Comparison of ENCODE assay signal across 13 cellular contexts in genomic region chr6:15387118-15387517, GRCh38.
DNase-seq lines count a peak whose midpoint lies in the region; ATAC-seq and TF ChIP-seq lines count a peak whose summit lies in the region.
"Had no signal": no experiment of that assay in that cellular context is flagged by ENCODE, and none has a peak within 500 bp of the region (broad histone marks: within the 10 kb centered on the region; RNA-seq: fewer than 3 reads in every experiment).

No MANE protein-coding gene starts in this region.

- TF ChIP-seq CTCF in fibroblast of villous mesenchyme (IDR thresholded peaks at IDR 0.05; ENCODE audit: insufficient read depth, low read depth, low read length) = no peak
- no peak for TF ChIP-seq CTCF in brain microvascular endothelial cell (IDR thresholded peaks at IDR 0.05; ENCODE audit: low read depth, low read length, missing control alignments)

- H3K4me3 ChIP-seq in fibroblast of villous mesenchyme (ENCODE audit: low read depth, low read length) = no peak overlapping the region
- no peak overlapping the region for H3K4me3 ChIP-seq in brain microvascular endothelial cell (ENCODE audit: low read depth, low read length)
- no peak overlapping the region for H3K4me3 ChIP-seq in effector memory CD4-positive, alpha-beta T cell (ENCODE audit: insufficient read depth, low read depth, low read length, poor library complexity, severe bottlenecking)
- H3K4me3 ChIP-seq: left lung had no signal

- in situ Hi-C loops in brain microvascular endothelial cell (cut with HindIII; ENCODE audit: low pct_ligation_motif_present, low sequenced_read_pairs) = no loop called here

- peak; percentile 39 for DNase-seq in stimulated activated CD4-positive, alpha-beta T cell treated with anti-CD3 and anti-CD28 coated beads, Interleukin-15, amount 100 ng/mL, for 24 hours
- DNase-seq in stimulated activated CD4-positive, alpha-beta T cell treated with anti-CD3 and anti-CD28 coated beads, Interleukin-12 subunit alpha, Interleukin-12 subunit beta, amount 100 ng/mL, for 4 hours = no peak
- peak; percentile 36 for DNase-seq in fibroblast of villous mesenchyme (ENCODE audit: low read depth)
- no peak for DNase-seq in brain microvascular endothelial cell
- DNase-seq in effector memory CD4-positive, alpha-beta T cell = no peak
- no peak for DNase-seq in NCI-H2196 treated with DMSO at 0.1 percent for 48 hours (lab: John Stamatoyannopoulos, UW; ENCODE audit: unreplicated experiment)
- no peak for DNase-seq in nucleus accumbens (lab: John Stamatoyannopoulos, UW)
- DNase-seq: left lung; NCI-H748 treated with DMSO at 0.1 percent for 48 hours; SHP77 treated with DMSO at 0.1 percent for 48 hours; stimulated activated CD8-positive, alpha-beta memory T cell treated with anti-CD3 and anti-CD28 coated beads, Interleukin-4, amount 100 ng/mL, for 48 hours; WERI-Rb-1 had no signal

- peak; percentile 55 for ATAC-seq in HG03521 (IDR thresholded peaks at IDR 0.05; ENCODE audit: unreplicated experiment)

- no peaks in the 10 kb centered on the region for H3K27me3 ChIP-seq in brain microvascular endothelial cell (replicated peaks)
- H3K27me3 ChIP-seq in effector memory CD4-positive, alpha-beta T cell (replicated peaks; ENCODE audit: control insufficient read depth, insufficient read depth, low read length, poor library complexity, severe bottlenecking) = no peaks in the 10 kb centered on the region
- H3K27me3 ChIP-seq: left lung had no signal

- no peaks in the 10 kb centered on the region for H3K4me1 ChIP-seq in effector memory CD4-positive, alpha-beta T cell (ENCODE audit: control insufficient read depth, insufficient read depth, low read length, poor library complexity, severe bottlenecking)

- H3K9me3 ChIP-seq in effector memory CD4-positive, alpha-beta T cell (ENCODE audit: control insufficient read depth, low read length) = no peaks in the 10 kb centered on the region
- H3K9me3 ChIP-seq: left lung had no signal

- no peaks in the 10 kb centered on the region for H3K36me3 ChIP-seq in brain microvascular endothelial cell (replicated peaks)
- H3K36me3 ChIP-seq in effector memory CD4-positive, alpha-beta T cell (ENCODE audit: control insufficient read depth, insufficient read depth, low read length) = no peaks in the 10 kb centered on the region
- H3K36me3 ChIP-seq: left lung, WERI-Rb-1 had no signal

- H3K27ac ChIP-seq in brain microvascular endothelial cell = no peak overlapping the region
- H3K27ac ChIP-seq in effector memory CD4-positive, alpha-beta T cell (ENCODE audit: insufficient read depth, low read length, poor library complexity, severe bottlenecking) = no peak overlapping the region
- H3K27ac ChIP-seq: left lung, WERI-Rb-1 had no signal

Comparison
In these comparisons a context has a peak if more than half of its experiments do, and no peak if none do; other contexts are left out.
1. DNase-seq: peak in stimulated activated CD4-positive, alpha-beta T cell treated with anti-CD3 and anti-CD28 coated beads, Interleukin-15, amount 100 ng/mL, for 24 hours (single experiment) and fibroblast of villous mesenchyme (single experiment); none in stimulated activated CD4-positive, alpha-beta T cell treated with anti-CD3 and anti-CD28 coated beads, Interleukin-12 subunit alpha, Interleukin-12 subunit beta, amount 100 ng/mL, for 4 hours (single experiment), brain microvascular endothelial cell (single experiment), effector memory CD4-positive, alpha-beta T cell (0 of 3), NCI-H2196 treated with DMSO at 0.1 percent for 48 hours (single experiment) and nucleus accumbens (0 of 56).